ENCODE assay signal across 32 cellular contexts in the genomic region with DNA sequence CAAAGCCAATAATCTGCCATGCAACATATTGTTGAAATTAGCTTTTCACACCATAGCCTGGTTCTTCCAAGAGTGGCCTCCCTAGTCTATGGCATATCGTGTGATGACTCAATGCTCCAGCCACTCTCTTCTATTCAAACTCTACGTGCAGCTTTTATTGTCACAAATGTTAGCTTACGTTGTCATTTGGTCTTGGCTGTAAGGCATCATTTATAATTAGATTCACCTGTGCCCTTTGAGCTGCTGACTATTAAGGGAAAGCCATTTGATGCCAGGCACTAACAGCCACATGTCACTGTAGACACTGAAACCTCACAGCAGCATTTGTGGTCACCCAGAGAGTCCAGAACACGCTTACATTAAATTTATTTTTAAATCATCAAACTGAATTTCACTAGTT.
DNase-seq lines count a peak whose midpoint lies in the region; ATAC-seq, FAIRE-seq and TF ChIP-seq lines count a peak whose summit lies in the region.
"Had no signal": no experiment of that assay in that cellular context is flagged by ENCODE, and none has a peak within 500 bp of the region (broad histone marks: within the 10 kb centered on the region; RNA-seq: fewer than 3 reads in every experiment).

No MANE protein-coding gene starts in this region.

- no peak overlapping the region for H3K9ac ChIP-seq in HepG2 (ENCODE audit: insufficient read depth, low read depth, low read length)

- no TSS peak for BruUV-seq in HepG2 (replicated peaks; lab: Mats Ljungman, UMichigan)

- intact Hi-C loops in HepG2 (cut with micrococcal nuclease; ENCODE audit: unreplicated experiment) = no loop called here
- intact Hi-C loops in vagina (cut with DNase I) = no loop called here

- DNase-seq in NCI-H1105 treated with DMSO at 0.1 percent for 48 hours (lab: John Stamatoyannopoulos, UW) = peak; percentile 27
- no peak for DNase-seq in NCI-H1105 (lab: John Stamatoyannopoulos, UW)
- DNase-seq in HFF-Myc (ENCODE audit: extremely low read depth, low read depth) = peak; percentile 16
- peak; percentile 65 for DNase-seq in NCI-H774 (lab: John Stamatoyannopoulos, UW)
- peak; percentile 90 for DNase-seq in myocyte (ENCODE audit: low read depth)
- DNase-seq in HepG2 (ENCODE audit: low spot score) = no peak
- DNase-seq in vagina (ENCODE audit: extremely low spot score in 2 of 2) = no peak
- DNase-seq: activated CD4-positive, alpha-beta memory T cell treated with anti-CD3 and anti-CD28 coated beads for 36 hours; activated CD4-positive, CD25-positive, alpha-beta regulatory T cell; activated CD8-positive, alpha-beta memory T cell treated with anti-CD3 and anti-CD28 coated beads, Interleukin-2, amount 50 U/mL, for 4 hours; activated naive CD4-positive, alpha-beta T cell treated with anti-CD3 and anti-CD28 coated beads, Interleukin-2, amount 10 ng/mL, durations not matched to agents 7 days and 5 days; AML-193; amniotic stem cell; brain microvascular endothelial cell; CD8-positive, alpha-beta memory T cell; DMS79; GF-D8; KBM-7; midbrain; natural killer cell; NCI-H187 treated with DMSO at 0.1 percent for 48 hours; NCI-H446 treated with DMSO at 0.1 percent for 48 hours; occipital lobe; SJCRH30; stimulated activated naive CD8-positive, alpha-beta T cell treated with anti-CD3 and anti-CD28 coated beads, Interleukin-15, Interleukin-2, amounts not matched to agents 100 U/mL and 50 U/mL, for 24 hours; uterus had no signal

- TF ChIP-seq EP300 in HepG2 (IDR thresholded peaks at IDR 0.05; ENCODE audit: low read depth in 2 of 2, low read length in 2 of 2) (no peak), HepG2 (CRISPR knock-in tag; IDR thresholded peaks at IDR 0.05; ENCODE audit: borderline replicate concordance) (no peak)

- no peak for TF ChIP-seq CTCF in HFF-Myc (IDR thresholded peaks at IDR 0.05; ENCODE audit: low read depth, low read length, missing control alignments)
- no peak for TF ChIP-seq CTCF in HepG2 (CRISPR knock-in tag; IDR thresholded peaks at IDR 0.05)
- TF ChIP-seq CTCF in vagina (IDR thresholded peaks at IDR 0.05) = no peak

- TF ChIP-seq RAD21 in HepG2 (CRISPR knock-in tag; IDR thresholded peaks at IDR 0.05) = no peak

- WGBS in HepG2 (ENCODE audit: low lambda C conversion rate) = 6% methylated on average over 4 of the region's 4 CpGs

- H3K27ac ChIP-seq in HepG2 (ENCODE audit: extremely low read length, insufficient read depth, low read length) = no peak overlapping the region
- H3K27ac ChIP-seq in vagina = no peak overlapping the region
- H3K27ac ChIP-seq: brain microvascular endothelial cell, SJCRH30, thoracic aorta, uterus had no signal

- H3K36me3 ChIP-seq in HepG2 (replicated peaks in 1 of 2; ENCODE audit: control insufficient read depth in 1 of 2, insufficient read depth in 2 of 2, low read length in 2 of 2) = no peaks in the 10 kb centered on the region
- H3K36me3 ChIP-seq in vagina = no peaks in the 10 kb centered on the region
- H3K36me3 ChIP-seq: brain microvascular endothelial cell, SJCRH30, thoracic aorta, uterus had no signal

- FAIRE-seq in HepG2 (lab: Jason Lieb, UNC) = no peak
- FAIRE-seq: HTR-8/SVneo, keratinocyte had no signal

- no peaks in the 10 kb centered on the region for H4K20me1 ChIP-seq in HepG2 (ENCODE audit: insufficient read depth, low read length)

- TF ChIP-seq POLR2A in HepG2 (IDR thresholded peaks at IDR 0.05; ENCODE audit: insufficient read depth in 1 of 2, low read depth in 2 of 2, low read length in 2 of 2) (no peak), vagina (IDR thresholded peaks at IDR 0.05) (no peak)

- H3K27me3 ChIP-seq in HepG2 (ENCODE audit: control insufficient read depth in 1 of 2, insufficient read depth in 2 of 2, low read length in 2 of 2) (no peaks in the 10 kb centered on the region), vagina (no peaks in the 10 kb centered on the region)
- H3K27me3 ChIP-seq: brain microvascular endothelial cell, SJCRH30, uterus had no signal

- CTCF ChIA-PET in HepG2 (lab: Yijun Ruan, JAX; ENCODE audit: low intra/inter-chr PET ratio, low total read pairs) = no interaction called here

- H3K4me1 ChIP-seq in HepG2 (ENCODE audit: insufficient read depth, low read length) = no peaks in the 10 kb centered on the region
- no peaks in the 10 kb centered on the region for H3K4me1 ChIP-seq in vagina
- H3K4me1 ChIP-seq: SJCRH30, uterus had no signal

- POLR2A ChIA-PET in HepG2 (lab: Yijun Ruan, JAX) = no interaction called here

- H3K4me2 ChIP-seq in HepG2 (ENCODE audit: low read depth, low read length) = no peak overlapping the region

- in situ Hi-C loops in HepG2 (cut with HindIII; ENCODE audit: extremely low pct_ligation_motif_present, low pct_unique_long_range_greater_than_20kb) = no loop called here

- no peaks in the 10 kb centered on the region for H3K79me2 ChIP-seq in HepG2 (ENCODE audit: insufficient read depth, low read length)

- H2AFZ ChIP-seq in HepG2 (ENCODE audit: low read length) = no peak overlapping the region

- ATAC-seq in GM21786 (IDR thresholded peaks at IDR 0.05; ENCODE audit: unreplicated experiment) (no peak), HepG2 (no peak)
- ATAC-seq: HCT116; natural killer cell; Panc1; stimulated activated naive CD8-positive, alpha-beta T cell treated with anti-CD3 and anti-CD28 coated beads, Interleukin-15, Interleukin-2, amounts not matched to agents 100 U/mL and 50 U/mL, for 24 hours had no signal

- H3K4me3 ChIP-seq in HFF-Myc (replicated peaks; ENCODE audit: low read depth, low read length) (no peak overlapping the region), HepG2 (replicated peaks in 1 of 3; ENCODE audit: insufficient read depth in 1 of 3, low read depth in 2 of 3, low read length in 3 of 3) (no peak overlapping the region), vagina (no peak overlapping the region)
- H3K4me3 ChIP-seq: SJCRH30, thoracic aorta, uterus had no signal

- H3K9me3 ChIP-seq in HepG2 (ENCODE audit: low read length) = no peaks in the 10 kb centered on the region
- H3K9me3 ChIP-seq in vagina = no peaks in the 10 kb centered on the region
- H3K9me3 ChIP-seq: SJCRH30, thoracic aorta, uterus had no signal

TF ChIP-seq in HepG2, 621 proteins besides CTCF, POLR2A, EP300 and RAD21:
- TF ChIP-seq ZNF317 (CRISPR knock-in tag; IDR thresholded peaks at IDR 0.05) (no peak), TOE1 (CRISPR knock-in tag; IDR thresholded peaks at IDR 0.05) (no peak), GMEB1 (CRISPR knock-in tag; IDR thresholded peaks at IDR 0.05; ENCODE audit: borderline replicate concordance) (no peak), PRDM15 (CRISPR knock-in tag; IDR thresholded peaks at IDR 0.05) (no peak), ZNF775 (CRISPR knock-in tag; IDR thresholded peaks at IDR 0.05; ENCODE audit: borderline replicate concordance) (no peak), TRIM24 (CRISPR knock-in tag; IDR thresholded peaks at IDR 0.05) (no peak)

Comparison
In these comparisons a context has a peak if more than half of its experiments do, and no peak if none do; other contexts are left out.
1. DNase-seq: peak in NCI-H1105 treated with DMSO at 0.1 percent for 48 hours (single experiment), HFF-Myc (single experiment), NCI-H774 (single experiment) and myocyte (single experiment); none in NCI-H1105 (single experiment), HepG2 (single experiment) and vagina (0 of 2).